In genomic region chr6:157599191-157599590, GRCh38 we compare ENCODE assay signal across 22 cellular contexts.
DNase-seq lines count a peak whose midpoint lies in the region; ATAC-seq and TF ChIP-seq lines count a peak whose summit lies in the region.
"Had no signal": no experiment of that assay in that cellular context is flagged by ENCODE, and none has a peak within 500 bp of the region (broad histone marks: within the 10 kb centered on the region; RNA-seq: fewer than 3 reads in every experiment).

No MANE protein-coding gene starts in this region.

- H3K9me3 Mint-ChIP-seq in IgD-negative memory B cell (no peaks in the 10 kb centered on the region), memory B cell (no peaks in the 10 kb centered on the region), MCF 10A (ENCODE audit: unreplicated experiment) (no peaks in the 10 kb centered on the region)
- no peaks in the 10 kb centered on the region for H3K9me3 Mint-ChIP-seq in activated T-cell treated with anti-CD3 and anti-CD28 coated beads, Interleukin-2, amount 50 U/mL, for 24 hours
- no peaks in the 10 kb centered on the region for H3K9me3 Mint-ChIP-seq in naive thymus-derived CD4-positive, alpha-beta T cell
- H3K9me3 Mint-ChIP-seq: CD8-positive, alpha-beta memory T cell had no signal

- no TSS peak for BruUV-seq in MCF 10A (replicated peaks; lab: Mats Ljungman, UMichigan)

- peaks cover 0 to 8% of the 10 kb centered on the region in 2 donors for H3K4me1 ChIP-seq in right atrium auricular region
- H3K4me1 ChIP-seq in heart left ventricle = peaks cover 0 to 10% (median 2%) of the 10 kb centered on the region in 12 donors
- no peaks in the 10 kb centered on the region for H3K4me1 ChIP-seq in naive thymus-derived CD4-positive, alpha-beta T cell (ENCODE audit: control insufficient read depth in 2 of 2, insufficient read depth in 2 of 2, low read length in 2 of 2)

- H3K36me3 Mint-ChIP-seq in IgD-negative memory B cell (peaks cover 20% of the 10 kb centered on the region), memory B cell (peaks cover 14% of the 10 kb centered on the region), MCF 10A (ENCODE audit: insufficient read depth, unreplicated experiment) (no peaks in the 10 kb centered on the region)
- H3K36me3 Mint-ChIP-seq in activated T-cell treated with anti-CD3 and anti-CD28 coated beads, Interleukin-2, amount 50 U/mL, for 24 hours (ENCODE audit: low read depth) = no peaks in the 10 kb centered on the region
- peaks cover 0 to 3% (median 0%) of the 10 kb centered on the region in 5 donors for H3K36me3 Mint-ChIP-seq in naive thymus-derived CD4-positive, alpha-beta T cell

- TF ChIP-seq POLR2A in heart left ventricle (IDR thresholded peaks at IDR 0.05) = no peak

- no peak overlapping the region for H3K27ac ChIP-seq in right atrium auricular region
- no peak overlapping the region for H3K27ac ChIP-seq in heart left ventricle
- H3K27ac ChIP-seq in naive thymus-derived CD4-positive, alpha-beta T cell (ENCODE audit: low read depth, low read length) = no peak overlapping the region
- H3K27ac ChIP-seq: BLaER1 treated with 17β-estradiol and CSF1 and Interleukin-3, amounts not matched to agents 10 nM and 100 nM had no signal

- no peaks in the 10 kb centered on the region for H3K27me3 ChIP-seq in right atrium auricular region
- no peaks in the 10 kb centered on the region for H3K27me3 ChIP-seq in heart left ventricle
- H3K27me3 ChIP-seq in naive thymus-derived CD4-positive, alpha-beta T cell (ENCODE audit: control insufficient read depth in 2 of 2, insufficient read depth in 2 of 2, low read length in 2 of 2) = no peaks in the 10 kb centered on the region
- H3K27me3 ChIP-seq: BLaER1 treated with 17β-estradiol and CSF1 and Interleukin-3, amounts not matched to agents 10 nM and 100 nM; MG63 had no signal

- H3K27ac Mint-ChIP-seq in IgD-negative memory B cell (peak overlapping the region; percentile 87 to 96 (median 92)), memory B cell (peak overlapping the region; percentile 76), MCF 10A (ENCODE audit: low read depth, unreplicated experiment) (no peak overlapping the region)
- no peak overlapping the region for H3K27ac Mint-ChIP-seq in activated T-cell treated with anti-CD3 and anti-CD28 coated beads, Interleukin-2, amount 50 U/mL, for 24 hours
- H3K27ac Mint-ChIP-seq in naive thymus-derived CD4-positive, alpha-beta T cell = no peak overlapping the region
- H3K27ac Mint-ChIP-seq: CD8-positive, alpha-beta memory T cell had no signal

- ATAC-seq in heart left ventricle = no peak
- peak; percentile 76 for ATAC-seq in memory B cell (ENCODE audit: low read depth)
- ATAC-seq in naive thymus-derived CD4-positive, alpha-beta T cell = no peak
- ATAC-seq in HG03442 (IDR thresholded peaks at IDR 0.05; ENCODE audit: unreplicated experiment) = no peak
- ATAC-seq: HCT116, SK-N-SH treated with all-trans-retinoic acid at 6 μM for 48 hours had no signal

- H3K4me3 Mint-ChIP-seq in IgD-negative memory B cell = peak overlapping the region; percentile 69 to 91 (median 80)
- peak overlapping the region; percentile 61 for H3K4me3 Mint-ChIP-seq in memory B cell
- no peak overlapping the region for H3K4me3 Mint-ChIP-seq in activated T-cell treated with anti-CD3 and anti-CD28 coated beads, Interleukin-2, amount 50 U/mL, for 24 hours
- H3K4me3 Mint-ChIP-seq in MCF 10A (ENCODE audit: unreplicated experiment) = no peak overlapping the region
- H3K4me3 Mint-ChIP-seq in naive thymus-derived CD4-positive, alpha-beta T cell = no peak overlapping the region
- H3K4me3 Mint-ChIP-seq: CD8-positive, alpha-beta memory T cell had no signal

- H3K4me1 Mint-ChIP-seq in IgD-negative memory B cell (peaks cover 47 to 61% (median 52%) of the 10 kb centered on the region in 3 donors), memory B cell (peaks cover 28% of the 10 kb centered on the region), MCF 10A (ENCODE audit: insufficient read depth, unreplicated experiment) (no peaks in the 10 kb centered on the region)
- H3K4me1 Mint-ChIP-seq in activated T-cell treated with anti-CD3 and anti-CD28 coated beads, Interleukin-2, amount 50 U/mL, for 24 hours (ENCODE audit: low read depth) = peaks cover 2% of the 10 kb centered on the region
- peaks cover 0 to 6% (median 0%) of the 10 kb centered on the region in 7 donors for H3K4me1 Mint-ChIP-seq in naive thymus-derived CD4-positive, alpha-beta T cell

- intact Hi-C loops in heart left ventricle (cut with DNase I) (loop anchor here (2.0 to 10.0 kb wide), 6 partner anchors 214 to 286 kb away; partner anchors contain the start of genes ZDHHC14 (in 4 of the 10) and TMEM242 (in 3 of the 10)), MCF 10A (cut with micrococcal nuclease) (no loop called here)
- intact Hi-C loops in naive thymus-derived CD4-positive, alpha-beta T cell (cut with micrococcal nuclease) = loop anchor here in 1 of 2 donors (5.0 kb wide), 1 partner anchor 68 kb away; no protein-coding TSS in a partner anchor

- WGBS in heart left ventricle, 4 donors = 89 to 94% (median 93%) methylated on average over 12 of the region's 12 CpGs

- CTCF ChIA-PET in MCF 10A (lab: Yijun Ruan, JAX) = interaction anchor here (0.7 to 5.8 kb wide), 2 partner anchors 284 to 384 kb away, joined by 3 to 47 read pairs; no protein-coding TSS in a partner anchor
- CTCF ChIA-PET in naive thymus-derived CD4-positive, alpha-beta T cell (lab: Charles Lee) = no interaction called here

- DNase-seq in right atrium auricular region (ENCODE audit: low spot score) = peak; percentile 42
- DNase-seq in heart left ventricle = no peak
- DNase-seq in memory B cell (ENCODE audit: low spot score in 2 of 2) = no peak
- no peak for DNase-seq in activated T-cell treated with anti-CD3 and anti-CD28 coated beads, Interleukin-2, amount 50 U/mL, for 24 hours
- no peak for DNase-seq in MCF 10A (ENCODE audit: unreplicated experiment)
- DNase-seq in naive thymus-derived CD4-positive, alpha-beta T cell = no peak
- DNase-seq: CD8-positive, alpha-beta memory T cell; DMS79 treated with DMSO at 0.1 percent for 48 hours; MG63; NCI-H1092 treated with DMSO at 0.1 percent for 48 hours; NCI-H1694; NCI-H2107; NCI-H2227 treated with DMSO at 0.1 percent for 48 hours; NCI-H69; NK-92 treated with Interleukin-12 subunit alpha and Interleukin-12 subunit beta, amount 100 ng/mL, for 24 hours; OCI-M1; SHP77 treated with DMSO at 0.1 percent for 48 hours had no signal

- H3K9me3 ChIP-seq in right atrium auricular region (no peaks in the 10 kb centered on the region), heart left ventricle (no peaks in the 10 kb centered on the region)
- no peaks in the 10 kb centered on the region for H3K9me3 ChIP-seq in naive thymus-derived CD4-positive, alpha-beta T cell (ENCODE audit: control insufficient read depth in 2 of 3, low read length in 3 of 3)
- H3K9me3 ChIP-seq: BLaER1 treated with 17β-estradiol and CSF1 and Interleukin-3, amounts not matched to agents 10 nM and 100 nM; MG63 had no signal

- H3K36me3 ChIP-seq in right atrium auricular region = no peaks in the 10 kb centered on the region
- peaks cover 0 to 18% (median 0%) of the 10 kb centered on the region in 9 donors for H3K36me3 ChIP-seq in heart left ventricle
- H3K36me3 ChIP-seq in naive thymus-derived CD4-positive, alpha-beta T cell (ENCODE audit: control insufficient read depth in 2 of 3, insufficient read depth in 3 of 3, low read length in 3 of 3) = no peaks in the 10 kb centered on the region
- H3K36me3 ChIP-seq: MG63 had no signal

- H3K27me3 Mint-ChIP-seq in IgD-negative memory B cell (no peaks in the 10 kb centered on the region), memory B cell (no peaks in the 10 kb centered on the region), MCF 10A (ENCODE audit: insufficient read depth, unreplicated experiment) (no peaks in the 10 kb centered on the region)
- H3K27me3 Mint-ChIP-seq in activated T-cell treated with anti-CD3 and anti-CD28 coated beads, Interleukin-2, amount 50 U/mL, for 24 hours = no peaks in the 10 kb centered on the region
- H3K27me3 Mint-ChIP-seq in naive thymus-derived CD4-positive, alpha-beta T cell = peaks cover 0 to 2% (median 0%) of the 10 kb centered on the region in 5 donors
- H3K27me3 Mint-ChIP-seq: CD8-positive, alpha-beta memory T cell had no signal

- TF ChIP-seq CTCF in right atrium auricular region (IDR thresholded peaks at IDR 0.05) (no peak), heart left ventricle (IDR thresholded peaks at IDR 0.05) (no peak), MCF 10A (IDR thresholded peaks at IDR 0.05; ENCODE audit: unreplicated experiment) (no peak)

- H3K4me3 ChIP-seq in right atrium auricular region (no peak overlapping the region), heart left ventricle (no peak overlapping the region)
- no peak overlapping the region for H3K4me3 ChIP-seq in naive thymus-derived CD4-positive, alpha-beta T cell (ENCODE audit: low read length)
- H3K4me3 ChIP-seq: BLaER1 treated with 17β-estradiol and CSF1 and Interleukin-3, amounts not matched to agents 10 nM and 100 nM; MG63 had no signal

- POLR2A ChIA-PET in MCF 10A (lab: Yijun Ruan, JAX) = no interaction called here
- POLR2A ChIA-PET in naive thymus-derived CD4-positive, alpha-beta T cell (lab: Charles Lee) = no interaction called here

Comparison
In these comparisons a context has a peak if more than half of its experiments do, and no peak if none do; other contexts are left out.
1. H3K27ac Mint-ChIP-seq: peak in IgD-negative memory B cell (3 of 3) and memory B cell (single experiment); none in activated T-cell treated with anti-CD3 and anti-CD28 coated beads, Interleukin-2, amount 50 U/mL, for 24 hours (single experiment), MCF 10A (single experiment) and naive thymus-derived CD4-positive, alpha-beta T cell (0 of 9).
2. H3K4me3 Mint-ChIP-seq: peak in IgD-negative memory B cell (4 of 4) and memory B cell (single experiment); none in activated T-cell treated with anti-CD3 and anti-CD28 coated beads, Interleukin-2, amount 50 U/mL, for 24 hours (single experiment), MCF 10A (single experiment) and naive thymus-derived CD4-positive, alpha-beta T cell (0 of 10).